Comparison of ENCODE assay signal across 1 cellular context in the genomic region with DNA sequence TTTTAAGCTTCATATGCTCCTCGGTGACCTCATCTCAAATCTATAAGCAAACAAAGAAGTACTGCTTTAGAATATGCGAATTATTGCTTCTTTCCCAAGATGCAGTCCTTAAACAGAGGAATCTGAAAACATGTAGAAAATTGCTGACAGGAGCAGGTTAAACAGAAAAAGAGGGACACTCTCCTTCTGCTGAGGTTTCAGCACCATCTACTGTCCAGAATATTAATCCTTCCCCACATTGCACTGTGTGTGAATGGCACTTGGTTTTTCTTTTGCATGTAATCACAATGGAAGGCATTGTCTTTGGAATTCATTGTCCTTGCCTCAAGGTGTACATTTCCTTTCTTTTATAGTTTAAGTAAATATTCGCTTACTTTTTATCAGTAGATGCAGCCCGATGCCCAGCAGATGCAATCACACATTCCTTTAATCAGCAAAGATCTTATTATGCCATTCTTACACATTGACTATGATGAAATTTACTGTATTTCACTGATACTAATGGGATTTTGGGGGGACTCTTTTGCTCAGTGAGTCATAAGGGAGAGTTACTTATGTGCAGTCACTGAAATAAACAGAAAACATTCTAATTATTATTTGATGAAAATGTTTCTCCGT.
TF ChIP-seq lines count a peak whose summit lies in the region.

No MANE protein-coding gene starts in this region.

TF ChIP-seq in SK-N-SH treated with all-trans-retinoic acid at 6 μM for 48 hours, 23 proteins besides CTCF, POLR2A, EP300 and RAD21 (continued from another document):
- TF ChIP-seq, protein P1, sequence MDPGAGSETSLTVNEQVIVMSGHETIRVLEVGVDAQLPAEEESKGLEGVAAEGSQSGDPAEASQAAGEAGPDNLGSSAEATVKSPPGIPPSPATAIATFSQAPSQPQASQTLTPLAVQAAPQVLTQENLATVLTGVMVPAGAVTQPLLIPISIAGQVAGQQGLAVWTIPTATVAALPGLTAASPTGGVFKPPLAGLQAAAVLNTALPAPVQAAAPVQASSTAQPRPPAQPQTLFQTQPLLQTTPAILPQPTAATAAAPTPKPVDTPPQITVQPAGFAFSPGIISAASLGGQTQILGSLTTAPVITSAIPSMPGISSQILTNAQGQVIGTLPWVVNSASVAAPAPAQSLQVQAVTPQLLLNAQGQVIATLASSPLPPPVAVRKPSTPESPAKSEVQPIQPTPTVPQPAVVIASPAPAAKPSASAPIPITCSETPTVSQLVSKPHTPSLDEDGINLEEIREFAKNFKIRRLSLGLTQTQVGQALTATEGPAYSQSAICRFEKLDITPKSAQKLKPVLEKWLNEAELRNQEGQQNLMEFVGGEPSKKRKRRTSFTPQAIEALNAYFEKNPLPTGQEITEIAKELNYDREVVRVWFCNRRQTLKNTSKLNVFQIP (CRISPR knock-in tag; IDR thresholded peaks at IDR 0.05; ENCODE audit: borderline replicate concordance, low read depth), result no peak
- TF ChIP-seq PPARA (CRISPR knock-in tag; IDR thresholded peaks at IDR 0.05; ENCODE audit: borderline replicate concordance) (no peak), ARNTL (CRISPR knock-in tag; IDR thresholded peaks at IDR 0.05; ENCODE audit: borderline replicate concordance, low read depth) (no peak)
